In the genomic region with DNA sequence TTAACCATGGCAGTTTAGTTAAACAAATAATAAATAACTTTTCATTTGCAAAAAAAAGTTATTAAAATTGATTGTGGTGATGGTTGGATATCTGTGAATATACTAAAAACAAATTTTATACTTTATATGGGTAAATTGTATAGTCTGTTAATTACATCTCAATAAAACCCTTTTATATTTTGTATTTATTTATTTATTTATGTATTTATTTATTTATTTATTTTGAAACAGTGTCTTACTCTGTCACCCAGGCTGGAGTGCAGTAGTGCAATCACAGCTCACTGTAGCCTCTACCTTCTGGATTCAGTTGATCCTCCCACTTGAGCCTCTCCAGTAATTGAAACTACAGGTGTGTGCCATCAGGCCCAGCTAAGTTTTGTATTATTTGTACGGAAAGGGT, we compare ENCODE assay signal across 11 cellular contexts. TPM values are rescaled to one million over a fixed set of nuclear protein-coding genes. Genes with fewer than 3 reads are reported as not detected.
"Had no signal": no experiment of that assay in that cellular context is flagged by ENCODE, and none has a peak within 500 bp of the region (broad histone marks: within the 10 kb centered on the region; RNA-seq: fewer than 3 reads in every experiment).

No MANE protein-coding gene starts in this region.

- H3K36me3 ChIP-seq: HAP-1 had no signal

- FAIRE-seq: HepG2 had no signal

- DNase-seq: GM23248, GOT3, H7, KBM-7 had no signal

- H3K4me3 Mint-ChIP-seq: IgD-negative memory B cell had no signal

- H3K27ac Mint-ChIP-seq: IgD-negative memory B cell had no signal

- H3K4me1 ChIP-seq: HAP-1 had no signal

- H3K9ac ChIP-seq: GM23248 had no signal

- H3K36me3 Mint-ChIP-seq: IgD-negative memory B cell had no signal

- H3K9me3 ChIP-seq: HAP-1 had no signal

- H3K27ac ChIP-seq: GM23248, HL-60 had no signal

- ATAC-seq: HCT116, HepG2 had no signal

- H3K4me3 ChIP-seq: GM23248, HAP-1 had no signal

RNA-seq across cellular contexts. Expression of a gene that starts 52.4 kb away (rescaled TPM):
- total RNA-seq: GM23248, H4, H7, HepG2, HT1080 had no signal
- polyA plus RNA-seq: GM23248, HepG2, IgD-negative memory B cell had no signal
